In genomic region chr4:115969756-115970155, GRCh38 we compare ENCODE assay signal across 22 cellular contexts.
"Had no signal": no experiment of that assay in that cellular context is flagged by ENCODE, and none has a peak within 500 bp of the region (broad histone marks: within the 10 kb centered on the region; RNA-seq: fewer than 3 reads in every experiment).

No MANE protein-coding gene starts in this region.

- DNase-seq: activated CD4-positive, alpha-beta memory T cell treated with anti-CD3 and anti-CD28 coated beads for 36 hours; activated CD4-positive, alpha-beta T cell treated with anti-CD3 and anti-CD28 coated beads for 48 hours; activated effector memory CD4-positive, alpha-beta T cell treated with anti-CD3 and anti-CD28 coated beads, Interleukin-2, amount 50 U/mL, for 16 hours; activated naive CD4-positive, alpha-beta T cell treated with anti-CD3 and anti-CD28 coated beads, Interleukin-2, amount 10 ng/mL, durations not matched to agents 7 days and 5 days; amygdala; caudate nucleus; effector CD4-positive, alpha-beta T cell; foreskin melanocyte; immature natural killer cell; mesenchymal stem cell; naive B cell; posterior cingulate gyrus; right lobe of liver; stimulated activated CD4-positive, alpha-beta T cell treated with anti-CD3 and anti-CD28 coated beads, Interleukin-2, amount 100 ng/mL, for 24 hours; stimulated activated naive CD8-positive, alpha-beta T cell treated with anti-CD3 and anti-CD28 coated beads, Interleukin-15, amount 100 ng/mL, for 72 hours; T1000; tibial artery had no signal

- H3K27me3 ChIP-seq: right lobe of liver, tibial artery had no signal

- H3K4me1 Mint-ChIP-seq: activated naive CD4-positive, alpha-beta T cell treated with anti-CD3 and anti-CD28 coated beads, Interleukin-2, amount 10 ng/mL, durations not matched to agents 7 days and 5 days; immature natural killer cell; naive B cell; stimulated activated effector memory CD8-positive, alpha-beta T cell treated with anti-CD3 and anti-CD28 coated beads, Interleukin-12 subunit alpha, Interleukin-12 subunit beta, amount 100 ng/mL, for 72 hours; stimulated activated naive CD8-positive, alpha-beta T cell treated with anti-CD3 and anti-CD28 coated beads, Interleukin-15, amount 100 ng/mL, for 72 hours had no signal

- FAIRE-seq: urothelium cell line had no signal

- H3K4me3 Mint-ChIP-seq: activated CD4-positive, alpha-beta memory T cell treated with anti-CD3 and anti-CD28 coated beads for 36 hours; activated naive CD4-positive, alpha-beta T cell treated with anti-CD3 and anti-CD28 coated beads, Interleukin-2, amount 10 ng/mL, durations not matched to agents 7 days and 5 days; dendritic cell treated with granulocyte-macrophage colony-stimulating factor and Interleukin-4, amounts not matched to agents 40 ng/mL and 50 ng/mL, for 4 days; immature natural killer cell; naive B cell; stimulated activated effector memory CD8-positive, alpha-beta T cell treated with anti-CD3 and anti-CD28 coated beads, Interleukin-12 subunit alpha, Interleukin-12 subunit beta, amount 100 ng/mL, for 72 hours; stimulated activated naive CD8-positive, alpha-beta T cell treated with anti-CD3 and anti-CD28 coated beads, Interleukin-15, amount 100 ng/mL, for 72 hours; T-helper 1 cell treated with Interleukin-12 subunit alpha and Interleukin-12 subunit beta and Interleukin-4 antibody, amounts not matched to agents 30 μg/mL and 1 μg/mL, for 36 hours had no signal

- H3K27ac ChIP-seq: right lobe of liver, skin epidermis, tibial artery had no signal

- H3K9me3 ChIP-seq: right lobe of liver, tibial artery had no signal

- H3K36me3 ChIP-seq: right lobe of liver, tibial artery had no signal

- H3K4me3 ChIP-seq: right lobe of liver, skin epidermis, tibial artery had no signal

- H3K9me3 Mint-ChIP-seq: activated CD4-positive, alpha-beta memory T cell treated with anti-CD3 and anti-CD28 coated beads for 36 hours; activated naive CD4-positive, alpha-beta T cell treated with anti-CD3 and anti-CD28 coated beads, Interleukin-2, amount 10 ng/mL, durations not matched to agents 7 days and 5 days; stimulated activated effector memory CD8-positive, alpha-beta T cell treated with anti-CD3 and anti-CD28 coated beads, Interleukin-12 subunit alpha, Interleukin-12 subunit beta, amount 100 ng/mL, for 72 hours; stimulated activated naive CD8-positive, alpha-beta T cell treated with anti-CD3 and anti-CD28 coated beads, Interleukin-15, amount 100 ng/mL, for 72 hours; T-helper 1 cell treated with Interleukin-12 subunit alpha and Interleukin-12 subunit beta and Interleukin-4 antibody, amounts not matched to agents 30 μg/mL and 1 μg/mL, for 36 hours had no signal

- ATAC-seq: right lobe of liver; stimulated activated effector memory CD8-positive, alpha-beta T cell treated with anti-CD3 and anti-CD28 coated beads, Interleukin-12 subunit alpha, Interleukin-12 subunit beta, amount 100 ng/mL, for 72 hours; stimulated activated naive CD8-positive, alpha-beta T cell treated with anti-CD3 and anti-CD28 coated beads, Interleukin-15, amount 100 ng/mL, for 72 hours had no signal

- H3K27ac Mint-ChIP-seq: activated CD4-positive, alpha-beta memory T cell treated with anti-CD3 and anti-CD28 coated beads for 36 hours; activated naive CD4-positive, alpha-beta T cell treated with anti-CD3 and anti-CD28 coated beads, Interleukin-2, amount 10 ng/mL, durations not matched to agents 7 days and 5 days; dendritic cell treated with granulocyte-macrophage colony-stimulating factor and Interleukin-4, amounts not matched to agents 40 ng/mL and 50 ng/mL, for 4 days; immature natural killer cell; naive B cell; stimulated activated effector memory CD8-positive, alpha-beta T cell treated with anti-CD3 and anti-CD28 coated beads, Interleukin-12 subunit alpha, Interleukin-12 subunit beta, amount 100 ng/mL, for 72 hours; T-helper 1 cell treated with Interleukin-12 subunit alpha and Interleukin-12 subunit beta and Interleukin-4 antibody, amounts not matched to agents 30 μg/mL and 1 μg/mL, for 36 hours had no signal

- H3K36me3 Mint-ChIP-seq: activated CD4-positive, alpha-beta memory T cell treated with anti-CD3 and anti-CD28 coated beads for 36 hours; activated naive CD4-positive, alpha-beta T cell treated with anti-CD3 and anti-CD28 coated beads, Interleukin-2, amount 10 ng/mL, durations not matched to agents 7 days and 5 days; immature natural killer cell; naive B cell; stimulated activated effector memory CD8-positive, alpha-beta T cell treated with anti-CD3 and anti-CD28 coated beads, Interleukin-12 subunit alpha, Interleukin-12 subunit beta, amount 100 ng/mL, for 72 hours had no signal

- H3K4me1 ChIP-seq: right lobe of liver, tibial artery had no signal

- H3K27me3 Mint-ChIP-seq: activated CD4-positive, alpha-beta memory T cell treated with anti-CD3 and anti-CD28 coated beads for 36 hours; activated naive CD4-positive, alpha-beta T cell treated with anti-CD3 and anti-CD28 coated beads, Interleukin-2, amount 10 ng/mL, durations not matched to agents 7 days and 5 days; dendritic cell treated with granulocyte-macrophage colony-stimulating factor and Interleukin-4, amounts not matched to agents 40 ng/mL and 50 ng/mL, for 4 days; naive B cell; stimulated activated naive CD8-positive, alpha-beta T cell treated with anti-CD3 and anti-CD28 coated beads, Interleukin-15, amount 100 ng/mL, for 72 hours had no signal
